ENCODE assay signal across 1 cellular context in the genomic region with DNA sequence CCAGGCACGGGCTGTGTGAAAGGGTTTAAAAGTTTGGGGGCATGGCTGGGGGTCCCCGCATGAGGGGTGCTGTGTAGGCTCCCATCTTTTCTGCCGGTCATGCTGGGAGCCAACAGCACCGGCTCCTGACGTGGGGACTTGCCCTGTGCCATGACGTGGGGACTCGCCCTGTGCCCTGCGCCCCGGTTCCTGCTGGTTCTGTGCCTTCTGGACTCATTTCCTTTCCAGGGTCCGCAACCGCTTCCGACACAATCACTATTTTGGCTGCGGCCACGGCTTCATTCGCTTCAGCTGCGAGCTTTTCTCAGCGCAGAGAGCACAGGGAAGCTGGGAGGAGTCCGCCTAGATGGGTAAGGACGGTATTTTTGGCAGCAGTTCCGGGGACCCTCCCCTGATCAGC.
TF ChIP-seq lines count a peak whose summit lies in the region.

No MANE protein-coding gene starts in this region.

TF ChIP-seq in GM23338, 12 proteins besides CTCF, POLR2A, EP300 and RAD21 (continued from another document):
- TF ChIP-seq, protein P1, sequence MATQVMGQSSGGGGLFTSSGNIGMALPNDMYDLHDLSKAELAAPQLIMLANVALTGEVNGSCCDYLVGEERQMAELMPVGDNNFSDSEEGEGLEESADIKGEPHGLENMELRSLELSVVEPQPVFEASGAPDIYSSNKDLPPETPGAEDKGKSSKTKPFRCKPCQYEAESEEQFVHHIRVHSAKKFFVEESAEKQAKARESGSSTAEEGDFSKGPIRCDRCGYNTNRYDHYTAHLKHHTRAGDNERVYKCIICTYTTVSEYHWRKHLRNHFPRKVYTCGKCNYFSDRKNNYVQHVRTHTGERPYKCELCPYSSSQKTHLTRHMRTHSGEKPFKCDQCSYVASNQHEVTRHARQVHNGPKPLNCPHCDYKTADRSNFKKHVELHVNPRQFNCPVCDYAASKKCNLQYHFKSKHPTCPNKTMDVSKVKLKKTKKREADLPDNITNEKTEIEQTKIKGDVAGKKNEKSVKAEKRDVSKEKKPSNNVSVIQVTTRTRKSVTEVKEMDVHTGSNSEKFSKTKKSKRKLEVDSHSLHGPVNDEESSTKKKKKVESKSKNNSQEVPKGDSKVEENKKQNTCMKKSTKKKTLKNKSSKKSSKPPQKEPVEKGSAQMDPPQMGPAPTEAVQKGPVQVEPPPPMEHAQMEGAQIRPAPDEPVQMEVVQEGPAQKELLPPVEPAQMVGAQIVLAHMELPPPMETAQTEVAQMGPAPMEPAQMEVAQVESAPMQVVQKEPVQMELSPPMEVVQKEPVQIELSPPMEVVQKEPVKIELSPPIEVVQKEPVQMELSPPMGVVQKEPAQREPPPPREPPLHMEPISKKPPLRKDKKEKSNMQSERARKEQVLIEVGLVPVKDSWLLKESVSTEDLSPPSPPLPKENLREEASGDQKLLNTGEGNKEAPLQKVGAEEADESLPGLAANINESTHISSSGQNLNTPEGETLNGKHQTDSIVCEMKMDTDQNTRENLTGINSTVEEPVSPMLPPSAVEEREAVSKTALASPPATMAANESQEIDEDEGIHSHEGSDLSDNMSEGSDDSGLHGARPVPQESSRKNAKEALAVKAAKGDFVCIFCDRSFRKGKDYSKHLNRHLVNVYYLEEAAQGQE (IDR thresholded peaks at IDR 0.05; ENCODE audit: unreplicated experiment), result no peak
- TF ChIP-seq EZH2phosphoT487 (IDR thresholded peaks at IDR 0.05; ENCODE audit: unreplicated experiment) (no peak), STAT1 (IDR thresholded peaks at IDR 0.05; ENCODE audit: unreplicated experiment) (no peak), ZNF331 (CRISPR knock-in tag; IDR thresholded peaks at IDR 0.05; ENCODE audit: low read depth) (no peak), NANOG (IDR thresholded peaks at IDR 0.05; ENCODE audit: borderline replicate concordance) (no peak), POLR2AphosphoS5 (IDR thresholded peaks at IDR 0.05; ENCODE audit: low read depth) (no peak), JUNB (IDR thresholded peaks at IDR 0.05; ENCODE audit: unreplicated experiment) (no peak)
- TF ChIP-seq, protein P2, sequence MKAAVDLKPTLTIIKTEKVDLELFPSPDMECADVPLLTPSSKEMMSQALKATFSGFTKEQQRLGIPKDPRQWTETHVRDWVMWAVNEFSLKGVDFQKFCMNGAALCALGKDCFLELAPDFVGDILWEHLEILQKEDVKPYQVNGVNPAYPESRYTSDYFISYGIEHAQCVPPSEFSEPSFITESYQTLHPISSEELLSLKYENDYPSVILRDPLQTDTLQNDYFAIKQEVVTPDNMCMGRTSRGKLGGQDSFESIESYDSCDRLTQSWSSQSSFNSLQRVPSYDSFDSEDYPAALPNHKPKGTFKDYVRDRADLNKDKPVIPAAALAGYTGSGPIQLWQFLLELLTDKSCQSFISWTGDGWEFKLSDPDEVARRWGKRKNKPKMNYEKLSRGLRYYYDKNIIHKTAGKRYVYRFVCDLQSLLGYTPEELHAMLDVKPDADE (IDR thresholded peaks at IDR 0.05), result no peak
- TF ChIP-seq, protein P3, sequence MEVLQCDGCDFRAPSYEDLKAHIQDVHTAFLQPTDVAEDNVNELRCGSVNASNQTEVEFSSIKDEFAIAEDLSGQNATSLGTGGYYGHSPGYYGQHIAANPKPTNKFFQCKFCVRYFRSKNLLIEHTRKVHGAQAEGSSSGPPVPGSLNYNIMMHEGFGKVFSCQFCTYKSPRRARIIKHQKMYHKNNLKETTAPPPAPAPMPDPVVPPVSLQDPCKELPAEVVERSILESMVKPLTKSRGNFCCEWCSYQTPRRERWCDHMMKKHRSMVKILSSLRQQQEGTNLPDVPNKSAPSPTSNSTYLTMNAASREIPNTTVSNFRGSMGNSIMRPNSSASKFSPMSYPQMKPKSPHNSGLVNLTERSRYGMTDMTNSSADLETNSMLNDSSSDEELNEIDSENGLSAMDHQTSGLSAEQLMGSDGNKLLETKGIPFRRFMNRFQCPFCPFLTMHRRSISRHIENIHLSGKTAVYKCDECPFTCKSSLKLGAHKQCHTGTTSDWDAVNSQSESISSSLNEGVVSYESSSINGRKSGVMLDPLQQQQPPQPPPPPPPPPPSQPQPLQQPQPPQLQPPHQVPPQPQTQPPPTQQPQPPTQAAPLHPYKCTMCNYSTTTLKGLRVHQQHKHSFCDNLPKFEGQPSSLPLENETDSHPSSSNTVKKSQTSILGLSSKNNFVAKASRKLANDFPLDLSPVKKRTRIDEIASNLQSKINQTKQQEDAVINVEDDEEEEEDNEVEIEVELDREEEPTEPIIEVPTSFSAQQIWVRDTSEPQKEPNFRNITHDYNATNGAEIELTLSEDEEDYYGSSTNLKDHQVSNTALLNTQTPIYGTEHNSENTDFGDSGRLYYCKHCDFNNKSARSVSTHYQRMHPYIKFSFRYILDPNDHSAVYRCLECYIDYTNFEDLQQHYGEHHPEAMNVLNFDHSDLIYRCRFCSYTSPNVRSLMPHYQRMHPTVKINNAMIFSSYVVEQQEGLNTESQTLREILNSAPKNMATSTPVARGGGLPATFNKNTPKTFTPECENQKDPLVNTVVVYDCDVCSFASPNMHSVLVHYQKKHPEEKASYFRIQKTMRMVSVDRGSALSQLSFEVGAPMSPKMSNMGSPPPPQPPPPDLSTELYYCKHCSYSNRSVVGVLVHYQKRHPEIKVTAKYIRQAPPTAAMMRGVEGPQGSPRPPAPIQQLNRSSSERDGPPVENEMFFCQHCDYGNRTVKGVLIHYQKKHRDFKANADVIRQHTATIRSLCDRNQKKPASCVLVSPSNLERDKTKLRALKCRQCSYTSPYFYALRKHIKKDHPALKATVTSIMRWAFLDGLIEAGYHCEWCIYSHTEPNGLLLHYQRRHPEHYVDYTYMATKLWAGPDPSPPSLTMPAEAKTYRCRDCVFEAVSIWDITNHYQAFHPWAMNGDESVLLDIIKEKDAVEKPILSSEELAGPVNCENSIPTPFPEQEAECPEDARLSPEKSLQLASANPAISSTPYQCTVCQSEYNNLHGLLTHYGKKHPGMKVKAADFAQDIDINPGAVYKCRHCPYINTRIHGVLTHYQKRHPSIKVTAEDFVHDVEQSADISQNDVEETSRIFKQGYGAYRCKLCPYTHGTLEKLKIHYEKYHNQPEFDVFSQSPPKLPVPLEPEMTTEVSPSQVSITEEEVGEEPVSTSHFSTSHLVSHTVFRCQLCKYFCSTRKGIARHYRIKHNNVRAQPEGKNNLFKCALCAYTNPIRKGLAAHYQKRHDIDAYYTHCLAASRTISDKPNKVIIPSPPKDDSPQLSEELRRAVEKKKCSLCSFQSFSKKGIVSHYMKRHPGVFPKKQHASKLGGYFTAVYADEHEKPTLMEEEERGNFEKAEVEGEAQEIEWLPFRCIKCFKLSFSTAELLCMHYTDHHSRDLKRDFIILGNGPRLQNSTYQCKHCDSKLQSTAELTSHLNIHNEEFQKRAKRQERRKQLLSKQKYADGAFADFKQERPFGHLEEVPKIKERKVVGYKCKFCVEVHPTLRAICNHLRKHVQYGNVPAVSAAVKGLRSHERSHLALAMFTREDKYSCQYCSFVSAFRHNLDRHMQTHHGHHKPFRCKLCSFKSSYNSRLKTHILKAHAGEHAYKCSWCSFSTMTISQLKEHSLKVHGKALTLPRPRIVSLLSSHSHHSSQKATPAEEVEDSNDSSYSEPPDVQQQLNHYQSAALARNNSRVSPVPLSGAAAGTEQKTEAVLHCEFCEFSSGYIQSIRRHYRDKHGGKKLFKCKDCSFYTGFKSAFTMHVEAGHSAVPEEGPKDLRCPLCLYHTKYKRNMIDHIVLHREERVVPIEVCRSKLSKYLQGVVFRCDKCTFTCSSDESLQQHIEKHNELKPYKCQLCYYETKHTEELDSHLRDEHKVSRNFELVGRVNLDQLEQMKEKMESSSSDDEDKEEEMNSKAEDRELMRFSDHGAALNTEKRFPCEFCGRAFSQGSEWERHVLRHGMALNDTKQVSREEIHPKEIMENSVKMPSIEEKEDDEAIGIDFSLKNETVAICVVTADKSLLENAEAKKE (CRISPR knock-in tag; IDR thresholded peaks at IDR 0.05), result no peak
